8 cellular contexts compared by ENCODE assay signal in genomic region chr17:42193216-42194132, GRCh38. TPM values are rescaled to one million over a fixed set of nuclear protein-coding genes. Genes with fewer than 3 reads are reported as not detected.
DNase-seq lines count a peak whose midpoint lies in the region; ATAC-seq and TF ChIP-seq lines count a peak whose summit lies in the region.

No MANE protein-coding gene starts in this region.

- ATAC-seq in GM21737 (IDR thresholded peaks at IDR 0.05; ENCODE audit: unreplicated experiment) (peak; percentile 4), activated B cell treated with CpG ODN at 0.5 μM for 24 hours (ENCODE audit: low read depth) (no peak)
- ATAC-seq in stimulated activated naive B cell treated with anti-CD40 and anti-IgM and Interleukin-4, amounts not matched to agents 10 μg/mL and 1 μg/mL and 100 μg/mL, for 72 hours (replicated peaks) = peak; percentile 23 to 26

- no peaks in the 10 kb centered on the region for H3K9me3 Mint-ChIP-seq in activated B cell treated with CpG ODN at 0.5 μM for 24 hours
- peaks cover 0 to 1% of the 10 kb centered on the region in 2 donors for H3K9me3 Mint-ChIP-seq in stimulated activated naive B cell treated with anti-CD40 and anti-IgM and Interleukin-4, amounts not matched to agents 10 μg/mL and 1 μg/mL and 100 μg/mL, for 72 hours

- H3K4me1 ChIP-seq in left ventricle myocardium inferior = peaks cover 24% of the 10 kb centered on the region

- CTCF ChIA-PET in activated B cell treated with CpG ODN at 0.5 μM for 24 hours (lab: Charles Lee) = interaction anchor here (0.7 to 1.6 kb wide), 3 partner anchors 9 to 120 kb away, joined by 3 to 10 read pairs (median 8); partner anchors contain the start of gene KCNH4
- CTCF ChIA-PET in HEK293T (lab: Yijun Ruan, JAX) = interaction anchor here (1.2 kb wide), 1 partner anchor 29 kb away, joined by 6 read pairs; no protein-coding TSS in a partner anchor

- H3K4me1 Mint-ChIP-seq in activated B cell treated with CpG ODN at 0.5 μM for 24 hours = peaks cover 31% of the 10 kb centered on the region
- peaks cover 20 to 49% of the 10 kb centered on the region in 2 donors for H3K4me1 Mint-ChIP-seq in stimulated activated naive B cell treated with anti-CD40 and anti-IgM and Interleukin-4, amounts not matched to agents 10 μg/mL and 1 μg/mL and 100 μg/mL, for 72 hours

- H3K4me3 Mint-ChIP-seq in activated B cell treated with CpG ODN at 0.5 μM for 24 hours = peak overlapping the region; percentile 98
- peak overlapping the region; percentile 95 to 97 for H3K4me3 Mint-ChIP-seq in stimulated activated naive B cell treated with anti-CD40 and anti-IgM and Interleukin-4, amounts not matched to agents 10 μg/mL and 1 μg/mL and 100 μg/mL, for 72 hours

- peak overlapping the region; percentile 84 for H3K27ac ChIP-seq in left ventricle myocardium inferior (replicated peaks)

- intact Hi-C loops in activated B cell treated with CpG ODN at 0.5 μM for 24 hours (cut with micrococcal nuclease) = loop anchor here (1.0 kb wide), 2 partner anchors 9 to 38 kb away; no protein-coding TSS in a partner anchor
- intact Hi-C loops in left ventricle myocardium inferior (cut with micrococcal nuclease) = no loop called here

- peak overlapping the region; percentile 70 for H3K4me3 ChIP-seq in left ventricle myocardium inferior

- H3K36me3 Mint-ChIP-seq in activated B cell treated with CpG ODN at 0.5 μM for 24 hours (ENCODE audit: low read depth) = peaks cover 13% of the 10 kb centered on the region
- peaks cover 12 to 22% of the 10 kb centered on the region in 2 donors for H3K36me3 Mint-ChIP-seq in stimulated activated naive B cell treated with anti-CD40 and anti-IgM and Interleukin-4, amounts not matched to agents 10 μg/mL and 1 μg/mL and 100 μg/mL, for 72 hours

- no peak for DNase-seq in activated B cell treated with CpG ODN at 0.5 μM for 24 hours
- no peak for DNase-seq in left ventricle myocardium inferior
- DNase-seq in stimulated activated naive B cell treated with anti-CD40 and anti-IgM and Interleukin-4, amounts not matched to agents 10 μg/mL and 1 μg/mL and 100 μg/mL, for 72 hours = no peak
- DNase-seq in HEK293T (ENCODE audit: extremely low spot score) = no peak
- no peak for DNase-seq in stimulated activated CD4-positive, alpha-beta T cell treated with anti-CD3 and anti-CD28 coated beads, Interleukin-12 subunit alpha, Interleukin-12 subunit beta, amount 100 ng/mL, for 4 hours
- DNase-seq in GM03348 (ENCODE audit: low spot score) = no peak
- no peak for DNase-seq in DMS53 treated with DMSO at 0.1 percent for 48 hours (lab: John Stamatoyannopoulos, UW; ENCODE audit: unreplicated experiment)

- H3K9me3 ChIP-seq in left ventricle myocardium inferior (replicated peaks) = no peaks in the 10 kb centered on the region

- TF ChIP-seq CTCF in activated B cell treated with CpG ODN at 0.5 μM for 24 hours (IDR thresholded peaks at IDR 0.05) (no peak), left ventricle myocardium inferior (IDR thresholded peaks at IDR 0.05; ENCODE audit: borderline replicate concordance) (no peak)

- H3K27ac Mint-ChIP-seq in activated B cell treated with CpG ODN at 0.5 μM for 24 hours = peak overlapping the region; percentile 96
- peak overlapping the region; percentile 93 for H3K27ac Mint-ChIP-seq in stimulated activated naive B cell treated with anti-CD40 and anti-IgM and Interleukin-4, amounts not matched to agents 10 μg/mL and 1 μg/mL and 100 μg/mL, for 72 hours

- no peaks in the 10 kb centered on the region for H3K27me3 Mint-ChIP-seq in activated B cell treated with CpG ODN at 0.5 μM for 24 hours
- H3K27me3 Mint-ChIP-seq in stimulated activated naive B cell treated with anti-CD40 and anti-IgM and Interleukin-4, amounts not matched to agents 10 μg/mL and 1 μg/mL and 100 μg/mL, for 72 hours = no peaks in the 10 kb centered on the region

- no peaks in the 10 kb centered on the region for H3K36me3 ChIP-seq in left ventricle myocardium inferior

- POLR2A ChIA-PET in activated B cell treated with CpG ODN at 0.5 μM for 24 hours (lab: Charles Lee) = interaction anchor here (0.6 to 2.6 kb wide), 14 partner anchors 12 to 1194 kb away, joined by 3 to 38 read pairs (median 6); partner anchors contain the start of genes DNAJC7, EIF1, KCNH4 and NKIRAS2
- POLR2A ChIA-PET in HEK293T (lab: Yijun Ruan, JAX) = interaction anchor here (1.0 to 1.7 kb wide), 8 partner anchors 9 to 174 kb away, joined by 3 to 9 read pairs (median 4); partner anchors contain the start of gene NKIRAS2

- H3K27me3 ChIP-seq in left ventricle myocardium inferior (ENCODE audit: low read depth) = no peaks in the 10 kb centered on the region

TF ChIP-seq in HEK293T, 16 proteins besides CTCF, POLR2A, EP300 and RAD21:
- no peak for TF ChIP-seq FOXM1 (IDR thresholded peaks at IDR 0.05; ENCODE audit: borderline replicate concordance)
- no peak for TF ChIP-seq TARDBP (IDR thresholded peaks at IDR 0.05)
- no peak for TF ChIP-seq ELF4 (IDR thresholded peaks at IDR 0.05)
- TF ChIP-seq SP1 (IDR thresholded peaks at IDR 0.05) = no peak
- TF ChIP-seq, protein P1, sequence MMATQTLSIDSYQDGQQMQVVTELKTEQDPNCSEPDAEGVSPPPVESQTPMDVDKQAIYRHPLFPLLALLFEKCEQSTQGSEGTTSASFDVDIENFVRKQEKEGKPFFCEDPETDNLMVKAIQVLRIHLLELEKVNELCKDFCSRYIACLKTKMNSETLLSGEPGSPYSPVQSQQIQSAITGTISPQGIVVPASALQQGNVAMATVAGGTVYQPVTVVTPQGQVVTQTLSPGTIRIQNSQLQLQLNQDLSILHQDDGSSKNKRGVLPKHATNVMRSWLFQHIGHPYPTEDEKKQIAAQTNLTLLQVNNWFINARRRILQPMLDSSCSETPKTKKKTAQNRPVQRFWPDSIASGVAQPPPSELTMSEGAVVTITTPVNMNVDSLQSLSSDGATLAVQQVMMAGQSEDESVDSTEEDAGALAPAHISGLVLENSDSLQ (IDR thresholded peaks at IDR 0.05) = no peak
- no peak for TF ChIP-seq FOXA1 (IDR thresholded peaks at IDR 0.05)
- TF ChIP-seq HDGF (IDR thresholded peaks at IDR 0.05; ENCODE audit: borderline replicate concordance) = no peak
- no peak for TF ChIP-seq ZNF384 (IDR thresholded peaks at IDR 0.05)
- no peak for TF ChIP-seq LEF1 (IDR thresholded peaks at IDR 0.05; ENCODE audit: borderline replicate concordance)
- TF ChIP-seq BHLHE40 (IDR thresholded peaks at IDR 0.05; ENCODE audit: borderline replicate concordance) = no peak
- no peak for TF ChIP-seq FOXK2 (IDR thresholded peaks at IDR 0.05)

RNA-seq across cellular contexts. Expression of gene GHDC, which starts 0.8 kb away (rescaled TPM):
- total RNA-seq in activated B cell treated with CpG ODN at 0.5 μM for 24 hours (26.5 and 29.1 TPM in 2 replicates), left ventricle myocardium inferior (8.4 TPM)

RNA-seq across cellular contexts. Expression of gene HCRT, which starts 8.2 kb away (rescaled TPM):
- not detected in 2 replicates for total RNA-seq in activated B cell treated with CpG ODN at 0.5 μM for 24 hours
- not detected for total RNA-seq in left ventricle myocardium inferior

RNA-seq across cellular contexts. Expression of gene KCNH4, which starts 12.5 kb away (rescaled TPM):
- total RNA-seq in activated B cell treated with CpG ODN at 0.5 μM for 24 hours (0.59 and 0.80 TPM in 2 replicates), left ventricle myocardium inferior (0.16 TPM)

RNA-seq across cellular contexts. Expression of gene RAB5C, which starts 38.7 kb away (rescaled TPM):
- 79.1 and 82.2 TPM in 2 replicates for total RNA-seq in activated B cell treated with CpG ODN at 0.5 μM for 24 hours
- 38.6 TPM for total RNA-seq in left ventricle myocardium inferior
